In the genomic region with DNA sequence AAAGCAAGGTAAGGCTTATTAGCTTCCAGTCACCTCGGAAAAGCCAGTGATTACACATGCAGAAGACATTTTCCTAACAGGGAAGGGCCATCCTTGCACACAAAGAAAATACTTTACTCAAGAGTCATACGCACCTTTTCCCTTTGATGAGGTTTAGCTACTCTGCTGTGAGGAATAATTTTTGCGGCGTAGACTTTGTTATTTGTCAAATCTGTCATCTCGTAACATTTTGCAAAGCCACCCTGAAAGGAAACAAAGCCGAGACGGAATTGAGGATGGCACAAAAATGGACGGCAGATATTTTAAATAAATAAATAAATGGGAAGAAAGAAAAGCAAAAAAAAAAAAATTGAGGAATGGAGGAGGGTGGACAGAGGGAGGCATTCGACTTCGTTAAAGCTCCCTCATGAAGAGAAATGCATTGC, we compare ENCODE assay signal across 8 cellular contexts. TPM values are rescaled to one million over a fixed set of nuclear protein-coding genes. Genes with fewer than 3 reads are reported as not detected.
DNase-seq lines count a peak whose midpoint lies in the region; ATAC-seq and TF ChIP-seq lines count a peak whose summit lies in the region.

No MANE protein-coding gene starts in this region.

- H3K4me3 ChIP-seq in BE2C (ENCODE audit: low read depth, low read length) (peak overlapping the region; percentile 78), duodenal mucosa (ENCODE audit: low read depth in 1 of 2, low read length in 2 of 2) (peak overlapping the region; percentile 81 to 84)

- no peaks in the 10 kb centered on the region for H3K9me3 ChIP-seq in BE2C
- no peaks in the 10 kb centered on the region for H3K9me3 ChIP-seq in duodenal mucosa (ENCODE audit: control insufficient read depth in 1 of 2, low read length in 2 of 2)

- peaks cover 0 to 5% (median 2%) of the 10 kb centered on the region in 3 donors for H3K36me3 Mint-ChIP-seq in naive thymus-derived CD8-positive, alpha-beta T cell

- ATAC-seq in naive thymus-derived CD8-positive, alpha-beta T cell = no peak
- no peak for ATAC-seq in HG03039 (IDR thresholded peaks at IDR 0.05; ENCODE audit: unreplicated experiment)

- H3K27me3 Mint-ChIP-seq in naive thymus-derived CD8-positive, alpha-beta T cell = peaks cover 0 to 11% (median 9%) of the 10 kb centered on the region in 5 donors

- H3K36me3 ChIP-seq in BE2C (peaks cover 3% of the 10 kb centered on the region), duodenal mucosa (ENCODE audit: control insufficient read depth in 1 of 2, insufficient read depth in 2 of 2, low read length in 2 of 2) (peaks cover 21 to 30% of the 10 kb centered on the region in 2 donors)

- H3K4me1 ChIP-seq in BE2C (no peaks in the 10 kb centered on the region), duodenal mucosa (ENCODE audit: control insufficient read depth in 1 of 2, insufficient read depth in 2 of 2, low read length in 2 of 2) (peaks cover 7 to 27% of the 10 kb centered on the region in 2 donors)

- peak overlapping the region; percentile 82 to 94 (median 90) for H3K4me3 Mint-ChIP-seq in naive thymus-derived CD8-positive, alpha-beta T cell

- POLR2A ChIA-PET in naive thymus-derived CD8-positive, alpha-beta T cell (lab: Charles Lee) = no interaction called here

- H3K27me3 ChIP-seq in BE2C (peaks cover 4% of the 10 kb centered on the region; the same call in 1 of the 2 replicates), duodenal mucosa (ENCODE audit: control insufficient read depth in 1 of 2, insufficient read depth in 2 of 2, low read length in 2 of 2) (no peaks in the 10 kb centered on the region)

- no peak overlapping the region for H3K27ac ChIP-seq in duodenal mucosa (ENCODE audit: low read depth, low read length)

- peak overlapping the region; percentile 1 to 92 (median 76) for H3K27ac Mint-ChIP-seq in naive thymus-derived CD8-positive, alpha-beta T cell

- no peak for TF ChIP-seq CTCF in BE2C (IDR thresholded peaks at IDR 0.05; ENCODE audit: low read depth, low read length)

- no peak for DNase-seq in BE2C
- DNase-seq in M059J (ENCODE audit: low read depth) = peak; percentile 62
- peak in 3 of 10 donors; percentile 17 to 31 (median 24) for DNase-seq in naive thymus-derived CD8-positive, alpha-beta T cell
- DNase-seq in ecto neural progenitor cell (ENCODE audit: low spot score) = no peak
- DNase-seq in SIG-M5 (lab: John Stamatoyannopoulos, UW) = no peak
- DNase-seq in GF-D8 (lab: John Stamatoyannopoulos, UW) = no peak

- H3K9ac ChIP-seq in duodenal mucosa (ENCODE audit: low read depth in 1 of 2, low read length in 2 of 2) = peak overlapping the region; percentile 79 to 81

- peaks cover 7 to 20% (median 13%) of the 10 kb centered on the region in 4 donors for H3K4me1 Mint-ChIP-seq in naive thymus-derived CD8-positive, alpha-beta T cell

- H3K9me3 Mint-ChIP-seq in naive thymus-derived CD8-positive, alpha-beta T cell = no peaks in the 10 kb centered on the region

RNA-seq across cellular contexts. Expression of a gene that starts 1.0 kb away (rescaled TPM):
- 121 TPM for polyA plus RNA-seq in BE2C (2012; ENCODE audit: insufficient read depth, insufficient read length, low read depth)
- total RNA-seq in M059J (2014; rRNA removed; shearing (Covaris generic)) = 1,040 and 1,179 TPM in 2 replicates
- total RNA-seq in naive thymus-derived CD8-positive, alpha-beta T cell = 10 to 100 TPM in 1 of 2 experiments, 1 to 10 TPM in 1; 8.8 to 10.7 TPM
- 1 to 10 TPM in 1 of 3 donors, under 1 TPM in 2; 0.33 to 1.0 (median 0.96) TPM for polyA plus RNA-seq in naive thymus-derived CD8-positive, alpha-beta T cell

RNA-seq across cellular contexts. Expression of a gene that starts 32.4 kb away (rescaled TPM):
- not detected for polyA plus RNA-seq in BE2C (2012; ENCODE audit: insufficient read depth, insufficient read length, low read depth)
- not detected in 2 replicates for total RNA-seq in M059J (2014; rRNA removed; shearing (Covaris generic))
- total RNA-seq in naive thymus-derived CD8-positive, alpha-beta T cell = 1 to 10 TPM; 1.4 to 2.0 TPM
- polyA plus RNA-seq in naive thymus-derived CD8-positive, alpha-beta T cell = under 1 TPM; 0.13 to 0.43 (median 0.17) TPM

Comparison
In these comparisons a context has a peak if more than half of its experiments do, and no peak if none do; other contexts are left out.
1. RNA of a gene that starts 1.0 kb away (total RNA-seq): 1,040 to 1,179 TPM in M059J; 8.8 to 10.7 TPM in naive thymus-derived CD8-positive, alpha-beta T cell; every median in the first group is over 10 times any median in the second.